In the genomic region with DNA sequence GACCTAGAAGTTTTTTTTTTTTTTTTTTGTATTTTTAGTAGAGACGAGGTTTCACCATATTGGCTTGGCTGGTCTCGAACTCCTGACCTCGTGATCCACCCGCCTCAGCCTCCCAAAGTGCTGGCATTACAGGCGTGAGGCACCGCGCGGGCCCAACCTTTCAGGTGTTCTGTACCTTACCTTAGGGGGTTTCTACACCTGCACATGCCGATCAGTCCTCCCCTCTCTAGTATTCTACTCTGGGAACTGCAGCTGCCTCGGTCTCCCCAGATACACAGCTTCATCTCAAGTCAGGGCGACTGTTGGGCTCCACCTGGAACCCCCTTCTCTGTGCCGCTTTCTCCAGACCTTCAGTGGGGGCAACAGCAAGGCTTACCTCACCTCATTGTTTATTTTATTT, we compare ENCODE assay signal across 19 cellular contexts.
"Had no signal": no experiment of that assay in that cellular context is flagged by ENCODE, and none has a peak within 500 bp of the region (broad histone marks: within the 10 kb centered on the region; RNA-seq: fewer than 3 reads in every experiment).

No MANE protein-coding gene starts in this region.

- H3K4me3 ChIP-seq: lung, pancreas, sigmoid colon, testis, tibial artery had no signal

- H3K4me1 ChIP-seq: testis had no signal

- DNase-seq: cortex of kidney; effector memory CD8-positive, alpha-beta T cell; foreskin keratinocyte; natural killer cell; pancreas; sigmoid colon; stimulated activated CD4-positive, alpha-beta T cell treated with anti-CD3 and anti-CD28 coated beads, Interleukin-15, amount 100 ng/mL, for 24 hours; stimulated activated CD4-positive, alpha-beta T cell treated with anti-CD3 and anti-CD28 coated beads, Interleukin-2, amount 100 ng/mL, for 48 hours; stimulated activated CD8-positive, alpha-beta memory T cell treated with anti-CD3 and anti-CD28 coated beads, Interleukin-4, amount 100 ng/mL, for 48 hours; stimulated activated naive CD4-positive, alpha-beta T cell; stimulated activated naive CD8-positive, alpha-beta T cell treated with anti-CD3 and anti-CD28 coated beads, Interleukin-15, amount 100 ng/mL, for 72 hours; testis; tibial artery had no signal

- H3K27me3 Mint-ChIP-seq: type B pancreatic cell had no signal

- H3K27ac Mint-ChIP-seq: effector memory CD8-positive, alpha-beta T cell; memory B cell; natural killer cell; stimulated activated naive CD8-positive, alpha-beta T cell treated with anti-CD3 and anti-CD28 coated beads, Interleukin-15, amount 100 ng/mL, for 72 hours; type B pancreatic cell had no signal

- ATAC-seq: effector memory CD8-positive, alpha-beta T cell; left lobe of liver; natural killer cell; pancreas; right cardiac atrium; stimulated activated naive CD8-positive, alpha-beta T cell treated with anti-CD3 and anti-CD28 coated beads, Interleukin-15, amount 100 ng/mL, for 72 hours had no signal

- H3K4me3 Mint-ChIP-seq: effector memory CD8-positive, alpha-beta T cell; memory B cell; natural killer cell; stimulated activated naive CD8-positive, alpha-beta T cell treated with anti-CD3 and anti-CD28 coated beads, Interleukin-15, amount 100 ng/mL, for 72 hours; type B pancreatic cell had no signal

- H3K9me3 ChIP-seq: neutrophil, pancreas, sigmoid colon, testis, tibial artery had no signal

- H3K36me3 Mint-ChIP-seq: memory B cell, natural killer cell, type B pancreatic cell had no signal

- H3K4me1 Mint-ChIP-seq: memory B cell; natural killer cell; stimulated activated naive CD8-positive, alpha-beta T cell treated with anti-CD3 and anti-CD28 coated beads, Interleukin-15, amount 100 ng/mL, for 72 hours had no signal

- H3K27ac ChIP-seq: neutrophil, pancreas, testis, tibial artery had no signal

- H3K9me3 Mint-ChIP-seq: effector memory CD8-positive, alpha-beta T cell; stimulated activated naive CD8-positive, alpha-beta T cell treated with anti-CD3 and anti-CD28 coated beads, Interleukin-15, amount 100 ng/mL, for 72 hours; type B pancreatic cell had no signal

- FAIRE-seq: pancreas had no signal

- H3K27me3 ChIP-seq: foreskin keratinocyte, pancreas, sigmoid colon, testis, tibial artery had no signal

- H3K36me3 ChIP-seq: neutrophil, pancreas, sigmoid colon, tibial artery had no signal
